In the genomic region with DNA sequence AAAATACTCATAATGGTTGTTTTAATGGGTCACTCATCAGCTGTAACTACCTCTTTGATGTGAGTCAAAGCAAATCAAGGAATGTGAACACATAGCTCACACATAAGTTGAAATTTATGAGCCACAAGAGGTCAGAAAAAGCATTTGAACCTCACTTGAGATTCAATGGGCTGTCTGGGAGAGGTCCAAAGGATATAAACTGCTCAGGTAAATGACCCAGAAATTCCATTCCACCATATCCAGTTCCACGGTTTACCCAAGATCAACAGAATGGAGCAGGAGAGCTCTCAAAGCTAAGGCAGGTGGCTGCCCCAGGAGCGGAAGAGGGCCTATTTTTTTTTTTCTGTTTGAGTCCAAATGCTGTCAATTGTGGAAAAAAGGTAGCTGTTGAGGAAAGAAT, we compare ENCODE assay signal across 2 cellular contexts.
TF ChIP-seq lines count a peak whose summit lies in the region.

No MANE protein-coding gene starts in this region.

TF ChIP-seq in GM23338, 12 proteins besides CTCF, POLR2A, EP300 and RAD21:
- TF ChIP-seq, protein P1, sequence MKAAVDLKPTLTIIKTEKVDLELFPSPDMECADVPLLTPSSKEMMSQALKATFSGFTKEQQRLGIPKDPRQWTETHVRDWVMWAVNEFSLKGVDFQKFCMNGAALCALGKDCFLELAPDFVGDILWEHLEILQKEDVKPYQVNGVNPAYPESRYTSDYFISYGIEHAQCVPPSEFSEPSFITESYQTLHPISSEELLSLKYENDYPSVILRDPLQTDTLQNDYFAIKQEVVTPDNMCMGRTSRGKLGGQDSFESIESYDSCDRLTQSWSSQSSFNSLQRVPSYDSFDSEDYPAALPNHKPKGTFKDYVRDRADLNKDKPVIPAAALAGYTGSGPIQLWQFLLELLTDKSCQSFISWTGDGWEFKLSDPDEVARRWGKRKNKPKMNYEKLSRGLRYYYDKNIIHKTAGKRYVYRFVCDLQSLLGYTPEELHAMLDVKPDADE (IDR thresholded peaks at IDR 0.05), result no peak

TF ChIP-seq in HEK293T, 16 proteins besides CTCF, POLR2A, EP300 and RAD21 (continued from another document):
- no peak for TF ChIP-seq CTBP1 (IDR thresholded peaks at IDR 0.05; ENCODE audit: borderline replicate concordance)
- TF ChIP-seq NFRKB (IDR thresholded peaks at IDR 0.05), result no peak
- TF ChIP-seq, protein P2, sequence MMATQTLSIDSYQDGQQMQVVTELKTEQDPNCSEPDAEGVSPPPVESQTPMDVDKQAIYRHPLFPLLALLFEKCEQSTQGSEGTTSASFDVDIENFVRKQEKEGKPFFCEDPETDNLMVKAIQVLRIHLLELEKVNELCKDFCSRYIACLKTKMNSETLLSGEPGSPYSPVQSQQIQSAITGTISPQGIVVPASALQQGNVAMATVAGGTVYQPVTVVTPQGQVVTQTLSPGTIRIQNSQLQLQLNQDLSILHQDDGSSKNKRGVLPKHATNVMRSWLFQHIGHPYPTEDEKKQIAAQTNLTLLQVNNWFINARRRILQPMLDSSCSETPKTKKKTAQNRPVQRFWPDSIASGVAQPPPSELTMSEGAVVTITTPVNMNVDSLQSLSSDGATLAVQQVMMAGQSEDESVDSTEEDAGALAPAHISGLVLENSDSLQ (IDR thresholded peaks at IDR 0.05), result no peak
